In the genomic region with DNA sequence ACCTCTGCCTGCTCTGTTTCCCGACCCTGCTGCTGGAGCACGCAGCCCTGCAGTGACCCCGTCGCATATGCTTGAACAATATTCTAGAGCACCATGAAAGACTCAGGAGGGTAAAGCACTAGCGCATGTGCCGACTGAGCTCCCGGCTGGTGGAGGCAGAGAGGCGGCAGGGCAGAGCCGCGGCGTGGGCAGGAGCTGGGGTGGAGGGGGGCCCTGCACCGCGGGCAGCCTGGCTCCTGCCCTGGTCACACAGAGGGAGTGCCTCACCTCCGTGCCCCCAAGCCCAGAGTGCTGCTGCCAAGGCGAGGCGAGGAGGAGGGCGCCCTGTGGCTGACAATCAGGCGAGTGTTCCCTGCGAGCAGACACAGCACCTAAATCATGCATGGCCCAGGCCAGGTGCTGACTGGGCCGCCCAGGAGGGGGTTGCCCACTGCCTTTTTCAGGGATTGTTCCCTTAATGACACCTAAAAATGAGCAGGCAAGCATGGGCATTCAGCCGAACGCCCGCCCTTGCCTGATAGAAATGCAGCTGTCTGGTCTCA, we compare ENCODE assay signal across 18 cellular contexts.
"Had no signal": no experiment of that assay in that cellular context is flagged by ENCODE, and none has a peak within 500 bp of the region (broad histone marks: within the 10 kb centered on the region; RNA-seq: fewer than 3 reads in every experiment).

No MANE protein-coding gene starts in this region.

- H3K4me2 ChIP-seq: neural progenitor cell had no signal

- H3K4me1 ChIP-seq: heart right ventricle, lower lobe of right lung, psoas muscle, stomach, transverse colon had no signal

- H3K9me3 ChIP-seq: heart right ventricle, lower lobe of right lung, psoas muscle, stomach, thoracic aorta, transverse colon had no signal

- DNase-seq: cortex of kidney; effector CD8-positive, alpha-beta T cell; hypothalamus; lower lobe of right lung; midbrain; occipital lobe; stimulated activated CD4-positive, alpha-beta T cell treated with anti-CD3 and anti-CD28 coated beads, Interleukin-2, amount 100 ng/mL, for 24 hours; stimulated activated naive CD4-positive, alpha-beta T cell; stomach; substantia nigra; transverse colon had no signal

- H3K9me3 Mint-ChIP-seq: memory B cell; natural killer cell treated with Interleukin-12 subunit alpha and Interleukin-12 subunit beta and Interleukin-15 and Interleukin-18, amount 100 ng/mL, for 72 hours had no signal

- H3K4me3 ChIP-seq: dorsolateral prefrontal cortex, heart right ventricle, lower lobe of right lung, neural progenitor cell, psoas muscle, stomach, thoracic aorta, transverse colon had no signal

- H3K36me3 Mint-ChIP-seq: memory B cell; natural killer cell treated with Interleukin-12 subunit alpha and Interleukin-12 subunit beta and Interleukin-15 and Interleukin-18, amount 100 ng/mL, for 72 hours; neural progenitor cell had no signal

- H3K27ac Mint-ChIP-seq: memory B cell; natural killer cell treated with Interleukin-12 subunit alpha and Interleukin-12 subunit beta and Interleukin-15 and Interleukin-18, amount 100 ng/mL, for 72 hours; neural progenitor cell had no signal

- H3K27ac ChIP-seq: dorsolateral prefrontal cortex, heart right ventricle, lower lobe of right lung, neural progenitor cell, psoas muscle, stomach, thoracic aorta, transverse colon had no signal

- H3K36me3 ChIP-seq: heart right ventricle, lower lobe of right lung, neural progenitor cell, stomach, thoracic aorta, transverse colon had no signal

- H2AFZ ChIP-seq: neural progenitor cell had no signal

- H3K27me3 ChIP-seq: dorsolateral prefrontal cortex, heart right ventricle, neural progenitor cell, transverse colon had no signal

- H3K27me3 Mint-ChIP-seq: natural killer cell treated with Interleukin-12 subunit alpha and Interleukin-12 subunit beta and Interleukin-15 and Interleukin-18, amount 100 ng/mL, for 72 hours had no signal

- H3K4me3 Mint-ChIP-seq: memory B cell; natural killer cell treated with Interleukin-12 subunit alpha and Interleukin-12 subunit beta and Interleukin-15 and Interleukin-18, amount 100 ng/mL, for 72 hours; neural progenitor cell had no signal

- H3K9ac ChIP-seq: neural progenitor cell had no signal
